ENCODE assay signal across 24 cellular contexts in genomic region chr12:20497707-20498106, GRCh38.
"Had no signal": no experiment of that assay in that cellular context is flagged by ENCODE, and none has a peak within 500 bp of the region (broad histone marks: within the 10 kb centered on the region; RNA-seq: fewer than 3 reads in every experiment).

No MANE protein-coding gene starts in this region.

- H3K79me2 ChIP-seq: parathyroid adenoma had no signal

- DNase-seq: heart left ventricle; hypothalamus; immature natural killer cell; kidney; left ventricle myocardium inferior; mesendoderm; naive thymus-derived CD4-positive, alpha-beta T cell; psoas muscle; spleen; stimulated activated CD4-positive, alpha-beta T cell treated with anti-CD3 and anti-CD28 coated beads, Interleukin-4, amount 100 ng/mL, for 24 hours; stimulated activated naive CD4-positive, alpha-beta T cell treated with Interleukin-2 at 50 U/mL for 16 hours; stimulated activated naive CD8-positive, alpha-beta T cell treated with anti-CD3 and anti-CD28 coated beads, Interleukin-15, amount 100 ng/mL, for 72 hours; substantia nigra; uterus had no signal

- ATAC-seq: heart left ventricle; naive thymus-derived CD4-positive, alpha-beta T cell; natural killer cell treated with Interleukin-12 subunit alpha and Interleukin-12 subunit beta and Interleukin-15 and Interleukin-18, amount 100 ng/mL, for 72 hours; psoas muscle; sciatic nerve; stimulated activated memory B cell treated with anti-CD40 and anti-IgM and Interleukin-4, amounts not matched to agents 10 μg/mL and 1 μg/mL and 100 μg/mL, for 72 hours; stimulated activated naive CD8-positive, alpha-beta T cell treated with anti-CD3 and anti-CD28 coated beads, Interleukin-15, amount 100 ng/mL, for 72 hours had no signal

- H3K4me1 Mint-ChIP-seq: immature natural killer cell; naive thymus-derived CD4-positive, alpha-beta T cell; stimulated activated memory B cell treated with anti-CD40 and anti-IgM and Interleukin-4, amounts not matched to agents 10 μg/mL and 1 μg/mL and 100 μg/mL, for 72 hours; stimulated activated naive CD8-positive, alpha-beta T cell treated with anti-CD3 and anti-CD28 coated beads, Interleukin-15, amount 100 ng/mL, for 72 hours had no signal

- H3K4me1 ChIP-seq: parathyroid adenoma, psoas muscle, spleen, uterus had no signal

- H3K36me3 Mint-ChIP-seq: immature natural killer cell; mesothelial cell of epicardium; naive thymus-derived CD4-positive, alpha-beta T cell; natural killer cell treated with Interleukin-12 subunit alpha and Interleukin-12 subunit beta and Interleukin-15 and Interleukin-18, amount 100 ng/mL, for 72 hours; stimulated activated memory B cell treated with anti-CD40 and anti-IgM and Interleukin-4, amounts not matched to agents 10 μg/mL and 1 μg/mL and 100 μg/mL, for 72 hours; type B pancreatic cell had no signal

- H3K27me3 ChIP-seq: heart left ventricle, spleen, tibial nerve, uterus had no signal

- H3K9me3 Mint-ChIP-seq: mesothelial cell of epicardium; natural killer cell treated with Interleukin-12 subunit alpha and Interleukin-12 subunit beta and Interleukin-15 and Interleukin-18, amount 100 ng/mL, for 72 hours; stimulated activated memory B cell treated with anti-CD40 and anti-IgM and Interleukin-4, amounts not matched to agents 10 μg/mL and 1 μg/mL and 100 μg/mL, for 72 hours; stimulated activated naive CD8-positive, alpha-beta T cell treated with anti-CD3 and anti-CD28 coated beads, Interleukin-15, amount 100 ng/mL, for 72 hours; type B pancreatic cell had no signal

- H3K4me3 Mint-ChIP-seq: immature natural killer cell; mesothelial cell of epicardium; naive thymus-derived CD4-positive, alpha-beta T cell; natural killer cell treated with Interleukin-12 subunit alpha and Interleukin-12 subunit beta and Interleukin-15 and Interleukin-18, amount 100 ng/mL, for 72 hours; stimulated activated memory B cell treated with anti-CD40 and anti-IgM and Interleukin-4, amounts not matched to agents 10 μg/mL and 1 μg/mL and 100 μg/mL, for 72 hours; stimulated activated naive CD8-positive, alpha-beta T cell treated with anti-CD3 and anti-CD28 coated beads, Interleukin-15, amount 100 ng/mL, for 72 hours; type B pancreatic cell had no signal

- H3K4me3 ChIP-seq: heart left ventricle, left ventricle myocardium inferior, lung, psoas muscle, skin epidermis, spleen, tibial nerve, uterus had no signal

- H3K27me3 Mint-ChIP-seq: naive thymus-derived CD4-positive, alpha-beta T cell; natural killer cell treated with Interleukin-12 subunit alpha and Interleukin-12 subunit beta and Interleukin-15 and Interleukin-18, amount 100 ng/mL, for 72 hours; stimulated activated memory B cell treated with anti-CD40 and anti-IgM and Interleukin-4, amounts not matched to agents 10 μg/mL and 1 μg/mL and 100 μg/mL, for 72 hours; stimulated activated naive CD8-positive, alpha-beta T cell treated with anti-CD3 and anti-CD28 coated beads, Interleukin-15, amount 100 ng/mL, for 72 hours; type B pancreatic cell had no signal

- H2AFZ ChIP-seq: parathyroid adenoma had no signal

- H3K27ac ChIP-seq: heart left ventricle, parathyroid adenoma, psoas muscle, skin epidermis, spleen, tibial nerve, uterus had no signal

- H3K36me3 ChIP-seq: heart left ventricle, left ventricle myocardium inferior, spleen, tibial nerve, uterus had no signal

- H3K9ac ChIP-seq: parathyroid adenoma had no signal

- H3K27ac Mint-ChIP-seq: immature natural killer cell; mesothelial cell of epicardium; naive thymus-derived CD4-positive, alpha-beta T cell; natural killer cell treated with Interleukin-12 subunit alpha and Interleukin-12 subunit beta and Interleukin-15 and Interleukin-18, amount 100 ng/mL, for 72 hours; stimulated activated memory B cell treated with anti-CD40 and anti-IgM and Interleukin-4, amounts not matched to agents 10 μg/mL and 1 μg/mL and 100 μg/mL, for 72 hours; stimulated activated naive CD8-positive, alpha-beta T cell treated with anti-CD3 and anti-CD28 coated beads, Interleukin-15, amount 100 ng/mL, for 72 hours; type B pancreatic cell had no signal

- FAIRE-seq: islet of Langerhans had no signal

- H3K9me3 ChIP-seq: heart left ventricle, left ventricle myocardium inferior, psoas muscle, spleen, tibial nerve, uterus had no signal
